ENCODE assay signal across 17 cellular contexts in the genomic region with DNA sequence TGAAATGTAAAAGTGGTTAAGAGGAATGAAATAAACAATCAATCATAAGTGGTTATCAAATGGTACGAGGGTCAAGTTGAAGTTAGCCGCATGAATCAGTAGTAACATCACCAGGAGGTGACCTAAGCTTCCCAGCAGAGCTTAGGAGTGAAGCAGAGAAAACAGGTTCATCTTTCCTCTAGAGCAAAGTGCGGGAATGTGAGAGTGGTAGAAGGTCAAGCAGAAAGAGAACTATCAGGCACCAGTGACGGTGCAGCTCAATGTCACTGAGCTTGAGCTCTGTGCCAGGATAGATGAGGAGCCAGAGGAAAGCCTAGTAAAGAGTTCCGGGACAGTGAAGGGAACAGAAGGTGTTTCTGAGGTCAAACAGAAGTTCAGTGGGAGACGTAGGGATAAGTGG. TPM values are rescaled to one million over a fixed set of nuclear protein-coding genes. Genes with fewer than 3 reads are reported as not detected.
DNase-seq lines count a peak whose midpoint lies in the region; ATAC-seq and TF ChIP-seq lines count a peak whose summit lies in the region.
"Had no signal": no experiment of that assay in that cellular context is flagged by ENCODE, and none has a peak within 500 bp of the region (broad histone marks: within the 10 kb centered on the region; RNA-seq: fewer than 3 reads in every experiment).

No MANE protein-coding gene starts in this region.

- H3K4me3 ChIP-seq in right atrium auricular region (no peak overlapping the region), upper lobe of right lung (no peak overlapping the region)
- H3K4me3 ChIP-seq: PC-9, SJSA1 had no signal

- no peaks in the 10 kb centered on the region for H3K9me3 ChIP-seq in right atrium auricular region
- no peaks in the 10 kb centered on the region for H3K9me3 ChIP-seq in upper lobe of right lung
- H3K9me3 ChIP-seq: SJSA1 had no signal

- ATAC-seq in Right ventricle myocardium superior (ENCODE audit: poor library complexity) = peak; percentile 14
- ATAC-seq in esophagus mucosa = peak; percentile 7
- ATAC-seq in omental fat pad (ENCODE audit: low FRiP score) = peak; percentile 9
- ATAC-seq in upper lobe of right lung = no peak

- intact Hi-C loops in Right ventricle myocardium superior (cut with DNase I) (no loop called here), upper lobe of right lung (cut with DNase I) (no loop called here)

- DNase-seq in Right ventricle myocardium superior (no peak), right atrium auricular region (ENCODE audit: low spot score) (no peak), omental fat pad (ENCODE audit: low spot score) (no peak), upper lobe of right lung (no peak), NCI-H1930 (lab: John Stamatoyannopoulos, UW) (no peak), RKO (ENCODE audit: low spot score) (no peak)
- DNase-seq in activated CD8-positive, alpha-beta memory T cell treated with anti-CD3 and anti-CD28 coated beads, Interleukin-2, amount 50 U/mL, for 48 hours = no peak
- DNase-seq: 8988T, DMS153, HCEC 1CT, NCI-H1105 treated with DMSO at 0.1 percent for 48 hours, NCI-H1694, NCI-H2227 treated with DMSO at 0.1 percent for 48 hours, NCI-H524, PC-9 had no signal

- H3K36me3 ChIP-seq in right atrium auricular region (no peaks in the 10 kb centered on the region), upper lobe of right lung (no peaks in the 10 kb centered on the region)
- H3K36me3 ChIP-seq: SJSA1 had no signal

- H3K27me3 ChIP-seq in right atrium auricular region (no peaks in the 10 kb centered on the region), upper lobe of right lung (no peaks in the 10 kb centered on the region)
- H3K27me3 ChIP-seq: SJSA1 had no signal

- H3K27ac ChIP-seq in right atrium auricular region (no peak overlapping the region), upper lobe of right lung (peak overlapping the region; percentile 17)
- H3K27ac ChIP-seq: PC-9, SJSA1 had no signal

- TF ChIP-seq CTCF in right atrium auricular region (IDR thresholded peaks at IDR 0.05) = no peak
- TF ChIP-seq CTCF in omental fat pad (IDR thresholded peaks at IDR 0.05) = no peak
- no peak for TF ChIP-seq CTCF in upper lobe of right lung (IDR thresholded peaks at IDR 0.05)

- H3K4me1 ChIP-seq in right atrium auricular region (no peaks in the 10 kb centered on the region), upper lobe of right lung (peaks cover 8% of the 10 kb centered on the region)

RNA-seq across cellular contexts. Expression of gene TNFAIP3, which starts 20.8 kb away (rescaled TPM):
- total RNA-seq in Right ventricle myocardium superior (4.6 TPM), right atrium auricular region (10 to 100 TPM in 1 of 2 donors, 1 to 10 TPM in 1; 8.5 to 14.5 TPM), esophagus mucosa (8.8 TPM), omental fat pad (100 to 1,000 TPM in 1 of 4 donors, 10 to 100 TPM in 3; 24.2 to 250 (median 44.5) TPM), upper lobe of right lung (45.9 TPM)
